In the genomic region with DNA sequence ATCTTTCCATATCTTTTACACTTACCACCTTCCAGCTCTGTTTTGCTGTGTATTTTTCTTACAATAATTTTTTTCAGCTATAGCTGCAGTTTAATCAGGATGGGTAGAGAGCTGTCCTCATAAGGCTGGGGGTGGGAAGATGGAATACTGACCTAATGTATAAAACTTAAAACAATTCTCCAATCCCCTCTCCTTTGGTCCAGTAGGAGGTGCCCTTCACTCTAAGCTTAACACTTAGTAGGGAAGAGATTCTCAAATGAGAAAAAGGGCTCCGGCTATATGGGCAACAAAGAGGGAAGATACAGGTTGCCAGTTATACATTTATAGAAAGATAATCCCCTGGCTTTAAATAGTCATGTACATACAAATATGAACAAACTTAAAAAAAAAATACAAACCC, we compare ENCODE assay signal across 8 cellular contexts. TPM values are rescaled to one million over a fixed set of nuclear protein-coding genes. Genes with fewer than 3 reads are reported as not detected.
DNase-seq lines count a peak whose midpoint lies in the region; ATAC-seq and TF ChIP-seq lines count a peak whose summit lies in the region.
"Had no signal": no experiment of that assay in that cellular context is flagged by ENCODE, and none has a peak within 500 bp of the region (broad histone marks: within the 10 kb centered on the region; RNA-seq: fewer than 3 reads in every experiment).

No MANE protein-coding gene starts in this region.

- H4K8ac ChIP-seq in IMR-90 (ENCODE audit: low read depth in 2 of 2, low read length in 2 of 2): no peak overlapping the region
- no peak overlapping the region for H4K8ac ChIP-seq in mesenchymal stem cell (ENCODE audit: low read length)

- H2BK20ac ChIP-seq in IMR-90 (ENCODE audit: low read depth, low read length): no peak overlapping the region

- H3K4me1 ChIP-seq in IMR-90 (ENCODE audit: control insufficient read depth, insufficient read depth, low read length) (peaks cover 4% of the 10 kb centered on the region), mesenchymal stem cell (ENCODE audit: control insufficient read depth, insufficient read depth, low read depth, low read length) (peaks cover 7% of the 10 kb centered on the region)

- no peak overlapping the region for H2BK12ac ChIP-seq in mesenchymal stem cell (ENCODE audit: low read length in 2 of 2)

- BruUV-seq in IMR-90 (replicated peaks; lab: Mats Ljungman, UMichigan): no TSS peak

- H3K79me1 ChIP-seq in IMR-90 (ENCODE audit: low read depth in 1 of 2, low read length in 2 of 2) (peaks cover 24 to 45% of the 10 kb centered on the region in 2 experiments), mesenchymal stem cell (replicated peaks; ENCODE audit: low read length, poor library complexity, severe bottlenecking) (peaks cover 19% of the 10 kb centered on the region)

- no peak overlapping the region for H4K5ac ChIP-seq in IMR-90 (ENCODE audit: low read depth, low read length)

- ATAC-seq in IMR-90 (ENCODE audit: low read depth) (no peak), GM19452 (IDR thresholded peaks at IDR 0.05; ENCODE audit: unreplicated experiment) (no peak)

- H3K4ac ChIP-seq in IMR-90 (ENCODE audit: low read depth, low read length) (no peak overlapping the region), mesenchymal stem cell (ENCODE audit: low read depth in 1 of 2, low read length in 2 of 2) (no peak overlapping the region)

- H2AFZ ChIP-seq in IMR-90 (replicated peaks; ENCODE audit: low read length, poor library complexity) (no peak overlapping the region), mesenchymal stem cell (ENCODE audit: low read depth, low read length) (no peak overlapping the region)

- WGBS in IMR-90 (ENCODE audit: extremely low coverage in 2 of 2, insufficient read length in 1 of 2), 2 experiments: no CpG with 5 or more reads among the region's 1 CpG
- no CpG with 5 or more reads among the region's 1 CpG for WGBS in mesenchymal stem cell

- dilution Hi-C loops in IMR-90 (cut with HindIII; ENCODE audit: low sequenced_read_pairs, unreplicated experiment): no loop called here

- H3K9me1 ChIP-seq in IMR-90 (ENCODE audit: insufficient read depth, low read length): peaks cover 8% of the 10 kb centered on the region

- TF ChIP-seq CTCF in IMR-90 (conservative IDR thresholded peaks at IDR 0.05; ENCODE audit: low read depth, low read length): peak; percentile 43
- TF ChIP-seq CTCF in astrocyte of the cerebellum (IDR thresholded peaks at IDR 0.05; ENCODE audit: low read depth, low read length, missing control alignments): peak; percentile 38

- H3K4me3 ChIP-seq in IMR-90 (ENCODE audit: insufficient read depth, low read depth, low read length) (no peak overlapping the region), astrocyte of the cerebellum (ENCODE audit: low read depth, low read length) (no peak overlapping the region), mesenchymal stem cell (ENCODE audit: insufficient read depth in 1 of 2, low read depth in 1 of 2, low read length in 2 of 2) (no peak overlapping the region)

- H2BK120ac ChIP-seq in IMR-90 (ENCODE audit: low read depth, low read length) (no peak overlapping the region), mesenchymal stem cell (ENCODE audit: low read depth, low read length) (no peak overlapping the region)

- TF ChIP-seq RAD21 in IMR-90 (IDR thresholded peaks at IDR 0.05; ENCODE audit: low read length): peak; percentile 50

- no peak overlapping the region for H3K56ac ChIP-seq in IMR-90 (ENCODE audit: extremely low read depth, insufficient read depth, low read length)

- no peak overlapping the region for H3K4me2 ChIP-seq in IMR-90 (ENCODE audit: low read depth, low read length)
- no peak overlapping the region for H3K4me2 ChIP-seq in mesenchymal stem cell (ENCODE audit: low read length, poor library complexity, severe bottlenecking)

- H4K91ac ChIP-seq in IMR-90 (ENCODE audit: insufficient read depth, low read depth, low read length) (no peak overlapping the region), mesenchymal stem cell (ENCODE audit: low read length) (no peak overlapping the region)

- H3K9ac ChIP-seq in IMR-90 (ENCODE audit: low read depth, low read length) (no peak overlapping the region), mesenchymal stem cell (ENCODE audit: low read length) (no peak overlapping the region)

- no peak overlapping the region for H2AK9ac ChIP-seq in IMR-90 (replicated peaks; ENCODE audit: low read depth, low read length, poor library complexity)

- POLR2A ChIA-PET in IMR-90 (lab: Charles Lee; ENCODE audit: unreplicated experiment): no interaction called here

- H2BK5ac ChIP-seq in IMR-90 (ENCODE audit: low read depth, low read length, poor library complexity, severe bottlenecking) (no peak overlapping the region), mesenchymal stem cell (ENCODE audit: low read depth, low read length, poor library complexity, severe bottlenecking) (no peak overlapping the region)

- intact Hi-C loops in IMR-90 (cut with micrococcal nuclease): no loop called here

- H4K20me1 ChIP-seq in IMR-90 (ENCODE audit: insufficient read depth, low read length): peaks cover 7% of the 10 kb centered on the region; the same call in 1 of the 2 replicates

- H3K27me3 ChIP-seq in IMR-90 (ENCODE audit: control insufficient read depth, insufficient read depth, low read length) (no peaks in the 10 kb centered on the region), mesenchymal stem cell (ENCODE audit: control insufficient read depth in 1 of 2, insufficient read depth in 1 of 2, low read length in 2 of 2) (no peaks in the 10 kb centered on the region)

- H3K23ac ChIP-seq in IMR-90 (ENCODE audit: low read depth, low read length): no peak overlapping the region
- H3K23ac ChIP-seq in mesenchymal stem cell (ENCODE audit: low read length in 2 of 2): no peak overlapping the region

- H3K9me3 ChIP-seq in IMR-90 (ENCODE audit: control insufficient read depth, insufficient read depth, low read length): no peaks in the 10 kb centered on the region
- no peaks in the 10 kb centered on the region for H3K9me3 ChIP-seq in mesenchymal stem cell (ENCODE audit: control insufficient read depth, low read length)

- H3K36me3 ChIP-seq in IMR-90 (ENCODE audit: control insufficient read depth, insufficient read depth, low read length): peaks cover 26% of the 10 kb centered on the region
- peaks cover 22 to 48% of the 10 kb centered on the region in 2 experiments for H3K36me3 ChIP-seq in mesenchymal stem cell (ENCODE audit: control insufficient read depth in 1 of 2, insufficient read depth in 2 of 2, low read depth in 1 of 2, low read length in 2 of 2)

- DNase-seq in EH (ENCODE audit: low read depth) (peak; percentile 29), IMR-90 (no peak), astrocyte of the cerebellum (ENCODE audit: low read depth) (no peak), mesenchymal stem cell (peak; percentile 48), NCI-H524 treated with DMSO at 0.1 percent for 48 hours (lab: John Stamatoyannopoulos, UW) (no peak), NCI-H1417 treated with DMSO at 0.1 percent for 48 hours (lab: John Stamatoyannopoulos, UW) (no peak)
- DNase-seq: stimulated activated CD4-positive, alpha-beta T cell treated with anti-CD3 and anti-CD28 coated beads, Interleukin-4, amount 100 ng/mL, for 1 hour had no signal

- no peak overlapping the region for H3K18ac ChIP-seq in IMR-90 (ENCODE audit: low read depth, low read length)
- H3K18ac ChIP-seq in mesenchymal stem cell (ENCODE audit: low read depth in 1 of 2, low read length in 2 of 2): no peak overlapping the region

- no peak overlapping the region for H2AK5ac ChIP-seq in IMR-90 (ENCODE audit: low read depth, low read length)
- no peak overlapping the region for H2AK5ac ChIP-seq in mesenchymal stem cell (ENCODE audit: low read length, severe bottlenecking)

- H2BK15ac ChIP-seq in IMR-90 (ENCODE audit: low read depth, low read length) (no peak overlapping the region), mesenchymal stem cell (ENCODE audit: low read depth, poor library complexity, severe bottlenecking) (no peak overlapping the region)

- CTCF ChIA-PET in IMR-90 (lab: Yijun Ruan, JAX): interaction anchor here (0.6 to 1.4 kb wide), 2 partner anchors 83 to 136 kb away, joined by 3 read pairs; no protein-coding TSS in a partner anchor

- no peak overlapping the region for H3K27ac ChIP-seq in IMR-90 (ENCODE audit: insufficient read depth, low read length)
- H3K27ac ChIP-seq in mesenchymal stem cell (ENCODE audit: low read length, poor library complexity, severe bottlenecking): no peak overlapping the region

- in situ Hi-C loops in IMR-90 (cut with MboI; ENCODE audit: low sequenced_read_pairs) (loop anchor here (10.0 kb wide), 1 partner anchor 104 kb away; a partner anchor contains a TSS), astrocyte of the cerebellum (cut with HindIII; ENCODE audit: low sequenced_read_pairs) (no loop called here)

- H3K14ac ChIP-seq in IMR-90 (replicated peaks; ENCODE audit: low read depth, low read length): no peak overlapping the region
- H3K14ac ChIP-seq in mesenchymal stem cell (ENCODE audit: low read length in 2 of 2): no peak overlapping the region

- no peak for TF ChIP-seq POLR2A in IMR-90 (IDR thresholded peaks at IDR 0.05; ENCODE audit: low read depth, low read length)

TF ChIP-seq in IMR-90, 13 proteins besides CTCF, POLR2A, EP300 and RAD21 (continues in another document):
- TF ChIP-seq RCOR1 (IDR thresholded peaks at IDR 0.05; ENCODE audit: insufficient replicate concordance, low read length) (no peak), FOS (IDR thresholded peaks at IDR 0.05; ENCODE audit: low read depth, low read length) (no peak)

RNA-seq across cellular contexts. Expression of a gene that starts 2.8 kb away (rescaled TPM):
- 20.4 and 23.3 TPM in 2 replicates for total RNA-seq in IMR-90 (2012; rRNA removed)
- polyA plus RNA-seq in IMR-90 (2012; rRNA removed): 38.6 and 39.7 TPM in 2 replicates
- polyA plus RNA-seq in IMR-90 (2012; cell fraction: cytosol; rRNA removed): 21.1 and 27.5 TPM in 2 replicates
- 7.7 and 16.1 TPM in 2 replicates for polyA plus RNA-seq in IMR-90 (2012; cell fraction: nucleus; rRNA removed; ENCODE audit: low replicate concordance)
- polyA plus RNA-seq in mesenchymal stem cell (2013, experiment 1 of 2): 78.3 TPM
- polyA plus RNA-seq in mesenchymal stem cell (2013, experiment 2 of 2): 86.1 TPM

RNA-seq across cellular contexts. Expression of a gene that starts 3.2 kb away (rescaled TPM):
- 46.8 and 132 TPM in 2 replicates for total RNA-seq in IMR-90 (2012; rRNA removed)
- polyA plus RNA-seq in IMR-90 (2012; rRNA removed): 99.6 and 103 TPM in 2 replicates
- 11.6 and 29.4 TPM in 2 replicates for polyA plus RNA-seq in IMR-90 (2012; cell fraction: cytosol; rRNA removed)
- 3.7 and 41.2 TPM in 2 replicates for polyA plus RNA-seq in IMR-90 (2012; cell fraction: nucleus; rRNA removed; ENCODE audit: low replicate concordance)
- polyA plus RNA-seq in mesenchymal stem cell (2013, experiment 1 of 2): 184 TPM
- polyA plus RNA-seq in mesenchymal stem cell (2013, experiment 2 of 2): 201 TPM

RNA-seq across cellular contexts. Expression of a gene that starts 8.7 kb away (rescaled TPM):
- total RNA-seq in IMR-90 (2012; rRNA removed): 56.3 and 56.9 TPM in 2 replicates
- polyA plus RNA-seq in IMR-90 (2012; rRNA removed): 13.3 and 19.8 TPM in 2 replicates
- 10.2 and 10.5 TPM in 2 replicates for polyA plus RNA-seq in IMR-90 (2012; cell fraction: cytosol; rRNA removed)
- 3.8 and 6.8 TPM in 2 replicates for polyA plus RNA-seq in IMR-90 (2012; cell fraction: nucleus; rRNA removed; ENCODE audit: low replicate concordance)
- polyA plus RNA-seq in mesenchymal stem cell (2013, experiment 1 of 2): 18.5 TPM
- polyA plus RNA-seq in mesenchymal stem cell (2013, experiment 2 of 2): 19.4 TPM

RNA-seq across cellular contexts. Expression of a gene that starts 22.1 kb away (rescaled TPM):
- 8.6 and 9.9 TPM in 2 replicates for total RNA-seq in IMR-90 (2012; rRNA removed)
- polyA plus RNA-seq in IMR-90 (2012; rRNA removed): 34.3 and 34.7 TPM in 2 replicates
- polyA plus RNA-seq in IMR-90 (2012; cell fraction: cytosol; rRNA removed): 22.3 and 24.0 TPM in 2 replicates
- polyA plus RNA-seq in IMR-90 (2012; cell fraction: nucleus; rRNA removed; ENCODE audit: low replicate concordance): 56.9 and 100 TPM in 2 replicates
- 34.3 TPM for polyA plus RNA-seq in mesenchymal stem cell (2013, experiment 1 of 2)
- polyA plus RNA-seq in mesenchymal stem cell (2013, experiment 2 of 2): 34.4 TPM

Comparison
In these comparisons a context has a peak if more than half of its experiments do, and no peak if none do; other contexts are left out.
1. DNase-seq: peak in EH (single experiment) and mesenchymal stem cell (single experiment); none in IMR-90 (single experiment), astrocyte of the cerebellum (single experiment), NCI-H524 treated with DMSO at 0.1 percent for 48 hours (single experiment) and NCI-H1417 treated with DMSO at 0.1 percent for 48 hours (single experiment).